In genomic region chr4:24477919-24478318, GRCh38 we compare ENCODE assay signal across 10 cellular contexts.
DNase-seq lines count a peak whose midpoint lies in the region; ATAC-seq and TF ChIP-seq lines count a peak whose summit lies in the region.
"Had no signal": no experiment of that assay in that cellular context is flagged by ENCODE, and none has a peak within 500 bp of the region (broad histone marks: within the 10 kb centered on the region; RNA-seq: fewer than 3 reads in every experiment).

No MANE protein-coding gene starts in this region.

- H2BK120ac ChIP-seq in H9 (ENCODE audit: low read depth, low read length, poor library complexity, severe bottlenecking): no peak overlapping the region

- H3K9me3 Mint-ChIP-seq in H9: peaks cover 0 to 3% of the 10 kb centered on the region in 2 experiments; a peak in 1 of 5 replicates
- H3K9me3 Mint-ChIP-seq: activated CD8-positive, alpha-beta T cell treated with anti-CD3 and anti-CD28 coated beads for 36 hours had no signal

- H2AFZ ChIP-seq in H9 (ENCODE audit: low read length): no peak overlapping the region

- H4K5ac ChIP-seq in H9 (ENCODE audit: insufficient read length, low read depth, low read length): no peak overlapping the region

- H3K79me2 ChIP-seq in H9 (ENCODE audit: insufficient read depth, low read length): no peaks in the 10 kb centered on the region

- H4K8ac ChIP-seq in H9 (replicated peaks; ENCODE audit: insufficient read length, low read depth, low read length): no peak overlapping the region

- 0 out of 7 replicates have a peak overlapping the region, but pooled peaks of 1 of the 3 experiments have one; percentile 18 for H3K27ac Mint-ChIP-seq in H9
- H3K27ac Mint-ChIP-seq: activated CD8-positive, alpha-beta T cell treated with anti-CD3 and anti-CD28 coated beads for 36 hours had no signal

- no peaks in the 10 kb centered on the region for H3K27me3 ChIP-seq in H9 (ENCODE audit: insufficient read depth, low read length)
- H3K27me3 ChIP-seq in SJCRH30: 0 out of 2 replicates have a peak, but pooled peaks cover 3% of the 10 kb centered on the region

- H3K56ac ChIP-seq in H9 (ENCODE audit: insufficient read length, low read depth, low read length): no peak overlapping the region

- no peaks in the 10 kb centered on the region for H3K9me3 ChIP-seq in H9 (ENCODE audit: control insufficient read depth, low read depth, low read length)
- H3K9me3 ChIP-seq in SJCRH30 (replicated peaks): no peaks in the 10 kb centered on the region
- H3K9me3 ChIP-seq: stomach had no signal

- peaks cover 1% of the 10 kb centered on the region for H3K27me3 Mint-ChIP-seq in H9 (ENCODE audit: low read depth)

- no peak overlapping the region for H3K4me3 Mint-ChIP-seq in H9
- H3K4me3 Mint-ChIP-seq: activated CD8-positive, alpha-beta T cell treated with anti-CD3 and anti-CD28 coated beads for 36 hours had no signal

- H3K36me3 ChIP-seq in SJCRH30: no peaks in the 10 kb centered on the region
- H3K36me3 ChIP-seq: stomach had no signal

- no peak for ATAC-seq in GM21526 (IDR thresholded peaks at IDR 0.05; ENCODE audit: low FRiP score, unreplicated experiment)
- ATAC-seq in GM21717 (IDR thresholded peaks at IDR 0.05; ENCODE audit: unreplicated experiment): no peak
- ATAC-seq: activated CD8-positive, alpha-beta T cell treated with anti-CD3 and anti-CD28 coated beads for 36 hours had no signal

- no peak overlapping the region for H2BK5ac ChIP-seq in H9 (ENCODE audit: insufficient read length, low read length)

- H4K91ac ChIP-seq in H9 (ENCODE audit: insufficient read length, low read depth, low read length): no peak overlapping the region

- no peaks in the 10 kb centered on the region for H3K36me3 Mint-ChIP-seq in H9 (ENCODE audit: insufficient read depth in 1 of 3, low read depth in 3 of 3)

- no peak overlapping the region for H3K9ac ChIP-seq in H9 (ENCODE audit: extremely low read depth, insufficient read length, low read length)

- H2BK15ac ChIP-seq in H9 (ENCODE audit: low read depth, low read length): no peak overlapping the region

- H2BK20ac ChIP-seq in H9 (ENCODE audit: low read depth, low read length, poor library complexity, severe bottlenecking): no peak overlapping the region

- H3K27ac ChIP-seq in H9 (ENCODE audit: insufficient read length, low read depth, low read length): no peak overlapping the region
- no peak overlapping the region for H3K27ac ChIP-seq in SJCRH30
- H3K27ac ChIP-seq: stomach had no signal

- H3K4me2 ChIP-seq in H9 (ENCODE audit: insufficient read depth, insufficient read length, low read length): no peak overlapping the region

- H2BK12ac ChIP-seq in H9 (ENCODE audit: insufficient read length, low read depth, low read length): no peak overlapping the region

- H3K18ac ChIP-seq in H9 (ENCODE audit: insufficient read length, low read depth, low read length): no peak overlapping the region

- no peak overlapping the region for H3K4ac ChIP-seq in H9 (ENCODE audit: low read depth, low read length)

- DNase-seq in H9 (peak; percentile 53), SJCRH30 (peak; percentile 24 to 70), glomerular visceral epithelial cell (ENCODE audit: extremely low spot score) (peak; percentile 73), retinal pigment epithelial cell (ENCODE audit: low read depth) (peak; percentile 70), dedifferentiated amniotic fluid mesenchymal stem cell (ENCODE audit: extremely low spot score) (no peak)
- DNase-seq: activated CD8-positive, alpha-beta T cell treated with anti-CD3 and anti-CD28 coated beads for 36 hours; DND-41; stomach had no signal

- H3K23ac ChIP-seq in H9 (ENCODE audit: insufficient read length, low read depth, low read length): no peak overlapping the region

- peaks cover 2% of the 10 kb centered on the region for H4K20me1 ChIP-seq in H9 (ENCODE audit: control insufficient read depth, insufficient read depth, insufficient read length)

- peaks cover 35 to 43% of the 10 kb centered on the region in 2 experiments for H3K4me1 Mint-ChIP-seq in H9

- TF ChIP-seq CTCF in H9 (conservative IDR thresholded peaks at IDR 0.05): no peak
- peak; percentile 19 for TF ChIP-seq CTCF in retinal pigment epithelial cell (conservative IDR thresholded peaks at IDR 0.05; ENCODE audit: low read depth, low read length)

- H3K23me2 ChIP-seq in H9 (ENCODE audit: insufficient read length, low read depth, low read length, poor library complexity, severe bottlenecking): no peaks in the 10 kb centered on the region

- no peaks in the 10 kb centered on the region for H3K79me1 ChIP-seq in H9 (ENCODE audit: insufficient read depth, low read depth, low read length, poor library complexity, severe bottlenecking)

- no CpG with 5 or more reads among the region's 5 CpGs for WGBS in H9 (ENCODE audit: extremely low coverage, insufficient read length, low lambda C conversion rate)

- no peak overlapping the region for H3T11ph ChIP-seq in H9 (ENCODE audit: low read length)

- H3K14ac ChIP-seq in H9 (ENCODE audit: insufficient read depth, low read length): no peak overlapping the region

- H2AK5ac ChIP-seq in H9 (ENCODE audit: insufficient read length, low read length): no peak overlapping the region

- H3K4me3 ChIP-seq in SJCRH30: no peak overlapping the region
- H3K4me3 ChIP-seq in retinal pigment epithelial cell (ENCODE audit: low read length): no peak overlapping the region
- H3K4me3 ChIP-seq: stomach had no signal

- peaks cover 7% of the 10 kb centered on the region; the same call in 1 of the 2 replicates for H3K4me1 ChIP-seq in H9 (ENCODE audit: insufficient read depth, low read length)
- no peaks in the 10 kb centered on the region for H3K4me1 ChIP-seq in SJCRH30
